8 cellular contexts compared by ENCODE assay signal in genomic region chr7:118182618-118183253, GRCh38. TPM values are rescaled to one million over a fixed set of nuclear protein-coding genes. Genes with fewer than 3 reads are reported as not detected.
A peak's percentile ranks its signal among the peaks of the same experiment; 100 is the strongest.
DNase-seq lines count a peak whose midpoint lies in the region; ATAC-seq and TF ChIP-seq lines count a peak whose summit lies in the region.

No MANE protein-coding gene starts in this region.

- ATAC-seq in GM19463 (IDR thresholded peaks at IDR 0.05; ENCODE audit: unreplicated experiment), result no peak
- no peak for ATAC-seq in GM18907 (IDR thresholded peaks at IDR 0.05; ENCODE audit: unreplicated experiment)

- H3F3A ChIP-seq in neural cell (ENCODE audit: insufficient read depth, low read length, poor library complexity, severe bottlenecking), result no peaks in the 10 kb centered on the region

- H3K4me2 ChIP-seq in BLaER1, result peak overlapping the region; percentile 90
- H3K4me2 ChIP-seq in neural cell (ENCODE audit: low read length), result peak overlapping the region; percentile 92

- H3K9ac ChIP-seq in BLaER1 (peak overlapping the region; percentile 93), duodenal mucosa (ENCODE audit: low read depth in 1 of 2, low read length in 2 of 2) (peak overlapping the region; percentile 94 to 98), neural cell (ENCODE audit: low read length) (peak overlapping the region; percentile 81)

- no peak for TF ChIP-seq CTCF in neural cell (IDR thresholded peaks at IDR 0.05; ENCODE audit: poor library complexity, severe bottlenecking)

- DNase-seq in LoVo (ENCODE audit: low spot score) (peak; percentile 32), NCI-H2107 treated with DMSO at 0.1 percent for 48 hours (lab: John Stamatoyannopoulos, UW; ENCODE audit: unreplicated experiment) (no peak), NCI-H774 (lab: John Stamatoyannopoulos, UW) (no peak)

- H3K27ac ChIP-seq in BLaER1, result peak overlapping the region; percentile 95
- no peak overlapping the region for H3K27ac ChIP-seq in duodenal mucosa (ENCODE audit: low read depth, low read length)
- H3K27ac ChIP-seq in neural cell (ENCODE audit: low read length), result peak overlapping the region; percentile 77

- H3K9me3 ChIP-seq in BLaER1 (no peaks in the 10 kb centered on the region), duodenal mucosa (ENCODE audit: control insufficient read depth in 1 of 2, low read length in 2 of 2) (no peaks in the 10 kb centered on the region), neural cell (ENCODE audit: low read length) (no peaks in the 10 kb centered on the region)

- no peaks in the 10 kb centered on the region for H3K9me2 ChIP-seq in neural cell (ENCODE audit: insufficient read depth, low read length)

- peaks cover 15% of the 10 kb centered on the region for H3K36me3 ChIP-seq in BLaER1
- H3K36me3 ChIP-seq in duodenal mucosa (ENCODE audit: control insufficient read depth in 1 of 2, insufficient read depth in 2 of 2, low read length in 2 of 2), result peaks cover 0 to 6% of the 10 kb centered on the region in 2 donors
- H3K36me3 ChIP-seq in neural cell (ENCODE audit: insufficient read depth, low read length), result peaks cover 7% of the 10 kb centered on the region

- H3K4me3 ChIP-seq in BLaER1, result peak overlapping the region; percentile 80
- H3K4me3 ChIP-seq in duodenal mucosa (ENCODE audit: low read depth in 1 of 2, low read length in 2 of 2), result peak overlapping the region; percentile 86 to 98
- peak overlapping the region; percentile 91 for H3K4me3 ChIP-seq in neural cell (ENCODE audit: low read length)

- H3K79me2 ChIP-seq in neural cell (replicated peaks; ENCODE audit: insufficient read depth, low read length), result peaks cover 38% of the 10 kb centered on the region

- no peaks in the 10 kb centered on the region for H3K27me3 ChIP-seq in BLaER1
- H3K27me3 ChIP-seq in duodenal mucosa (ENCODE audit: control insufficient read depth in 1 of 2, insufficient read depth in 2 of 2, low read length in 2 of 2), result no peaks in the 10 kb centered on the region
- H3K27me3 ChIP-seq in neural cell (ENCODE audit: insufficient read depth, low read depth, low read length), result no peaks in the 10 kb centered on the region

- H4K20me1 ChIP-seq in BLaER1 (peaks cover 25% of the 10 kb centered on the region), neural cell (ENCODE audit: insufficient read depth) (no peaks in the 10 kb centered on the region)

- H2AFZ ChIP-seq in neural cell (ENCODE audit: low read depth, low read length), result peak overlapping the region; percentile 93

- TF ChIP-seq RAD21 in neural cell (conservative IDR thresholded peaks at IDR 0.05), result no peak

- no peak for TF ChIP-seq EP300 in neural cell (conservative IDR thresholded peaks at IDR 0.05; ENCODE audit: poor library complexity, severe bottlenecking)

- H3K4me1 ChIP-seq in BLaER1, result peaks cover 31% of the 10 kb centered on the region
- peaks cover 21 to 25% of the 10 kb centered on the region in 2 donors for H3K4me1 ChIP-seq in duodenal mucosa (ENCODE audit: control insufficient read depth in 1 of 2, insufficient read depth in 2 of 2, low read length in 2 of 2)

TF ChIP-seq in neural cell, 6 proteins besides CTCF, POLR2A, EP300 and RAD21:
- TF ChIP-seq TAF1 (IDR thresholded peaks at IDR 0.05; ENCODE audit: low read depth) (no peak), MXI1 (conservative IDR thresholded peaks at IDR 0.05; ENCODE audit: poor library complexity, severe bottlenecking) (no peak)
TF ChIP-seq in neural cell: peak in this region for 0.

RNA-seq across cellular contexts. Expression of gene LSM8, which starts 1.2 kb away (rescaled TPM):
- 86.3 and 157 TPM in 2 replicates for polyA plus RNA-seq in neural cell
- polyA minus RNA-seq in neural cell, result 109 and 130 TPM in 2 replicates

RNA-seq across cellular contexts. Expression of gene ANKRD7, which starts 41.8 kb away (rescaled TPM):
- polyA plus RNA-seq in neural cell, result not detected in 2 replicates
- not detected in 2 replicates for polyA minus RNA-seq in neural cell
